ENCODE assay signal across 8 cellular contexts in genomic region chr17:68290955-68291835, GRCh38. TPM values are rescaled to one million over a fixed set of nuclear protein-coding genes. Genes with fewer than 3 reads are reported as not detected.
DNase-seq lines count a peak whose midpoint lies in the region; TF ChIP-seq lines count a peak whose summit lies in the region.

ARSG (plus strand) TSS chr17:68291495; CDS start chr17:68307494, 15,999 bp downstream.
SLC16A6 (minus strand) TSS chr17:68291127; CDS start chr17:68278320, 12,807 bp downstream.

- no peak for TF ChIP-seq POLR2A in stomach (IDR thresholded peaks at IDR 0.05)

- peak within 1 kb of the TSS; percentile 99 for H3K27ac ChIP-seq in OCI-LY3 (ENCODE audit: low read length)
- peak within 1 kb of the TSS; percentile 95 for H3K27ac ChIP-seq in neural cell (ENCODE audit: low read length)
- H3K27ac ChIP-seq in stomach = peak within 1 kb of the TSS; percentile 79 to 87 (median 80)

- peak; percentile 59 for DNase-seq in CMK (ENCODE audit: low read depth)
- peak; percentile 94 for DNase-seq in GM20000 (ENCODE audit: low spot score)
- DNase-seq in HT-29 (ENCODE audit: low spot score) = peak; percentile 68
- DNase-seq in activated T-helper 1 cell treated with anti-CD3 and anti-CD28 coated beads, Interleukin-2, amount 50 U/mL, for 16 hours (ENCODE audit: low read depth in 1 of 2, low spot score in 1 of 2) = peak; percentile 64 to 78
- peak; percentile 23 for DNase-seq in fibroblast of pulmonary artery (ENCODE audit: low read depth)
- peak; percentile 64 for DNase-seq in stomach

- H3K27me3 ChIP-seq in OCI-LY3 (ENCODE audit: low read depth, low read length) = no peaks in the 10 kb centered on the region
- H3K27me3 ChIP-seq in neural cell (ENCODE audit: insufficient read depth, low read depth, low read length) = peaks cover 4% of the 10 kb centered on the region
- H3K27me3 ChIP-seq in stomach = peaks cover 5 to 66% (median 19%) of the 10 kb centered on the region in 3 donors

- TF ChIP-seq EP300 in neural cell (conservative IDR thresholded peaks at IDR 0.05; ENCODE audit: poor library complexity, severe bottlenecking) (no peak), stomach (IDR thresholded peaks at IDR 0.05) (no peak)

- H3F3A ChIP-seq in neural cell (ENCODE audit: insufficient read depth, low read length, poor library complexity, severe bottlenecking) = no peaks in the 10 kb centered on the region

- H3K36me3 ChIP-seq in OCI-LY3 (replicated peaks; ENCODE audit: low read depth, low read length) (peaks cover under 1% of the 10 kb centered on the region), neural cell (ENCODE audit: insufficient read depth, low read length) (no peaks in the 10 kb centered on the region), stomach (no peaks in the 10 kb centered on the region)

- peak within 1 kb of the TSS; percentile 92 for H3K4me3 ChIP-seq in OCI-LY3 (ENCODE audit: low read length)
- peak within 1 kb of the TSS; percentile 57 for H3K4me3 ChIP-seq in fibroblast of pulmonary artery (replicated peaks; ENCODE audit: low read depth, low read length)
- peak within 1 kb of the TSS; percentile 82 for H3K4me3 ChIP-seq in neural cell (ENCODE audit: low read length)
- peak within 1 kb of the TSS; percentile 55 to 83 (median 60) for H3K4me3 ChIP-seq in stomach

- H3K9me2 ChIP-seq in neural cell (ENCODE audit: insufficient read depth, low read length) = no peaks in the 10 kb centered on the region

- WGBS in stomach, 5 donors = 1 to 2% (median 1%) methylated on average over 12 to 96 of the region's 96 CpGs

- H3K4me2 ChIP-seq in OCI-LY3 (ENCODE audit: low read length) (peak within 1 kb of the TSS; percentile 96), neural cell (ENCODE audit: low read length) (peak within 1 kb of the TSS; percentile 91)

- TF ChIP-seq CTCF in GM20000 (IDR thresholded peaks at IDR 0.05; ENCODE audit: extremely low read depth, missing control alignments) (no peak), OCI-LY3 (IDR thresholded peaks at IDR 0.05; ENCODE audit: low read depth, low read length) (no peak), fibroblast of pulmonary artery (IDR thresholded peaks at IDR 0.05; ENCODE audit: low read length, missing control alignments) (no peak), neural cell (IDR thresholded peaks at IDR 0.05; ENCODE audit: poor library complexity, severe bottlenecking) (no peak), stomach (IDR thresholded peaks at IDR 0.05) (no peak)

- H3K9ac ChIP-seq in OCI-LY3 (ENCODE audit: low read length) (peak within 1 kb of the TSS; percentile 92), neural cell (ENCODE audit: low read length) (peak within 1 kb of the TSS; percentile 91)

- peaks cover 70% of the 10 kb centered on the region for H3K79me2 ChIP-seq in OCI-LY3 (ENCODE audit: low read length)
- no peaks in the 10 kb centered on the region for H3K79me2 ChIP-seq in neural cell (replicated peaks; ENCODE audit: insufficient read depth, low read length)

- H3K9me3 ChIP-seq in OCI-LY3 (ENCODE audit: insufficient read depth, low read length) (no peaks in the 10 kb centered on the region), neural cell (ENCODE audit: low read length) (no peaks in the 10 kb centered on the region), stomach (no peaks in the 10 kb centered on the region)

- intact Hi-C loops in stomach (cut with DNase I; ENCODE audit: low total_unique reads) = no loop called here

- peak; percentile 12 for TF ChIP-seq RAD21 in neural cell (conservative IDR thresholded peaks at IDR 0.05)

- H3K4me1 ChIP-seq in OCI-LY3 (ENCODE audit: low read length) = peaks cover 46% of the 10 kb centered on the region
- H3K4me1 ChIP-seq in stomach = peaks cover 24 to 44% (median 30%) of the 10 kb centered on the region in 4 donors

- H2AFZ ChIP-seq in OCI-LY3 (ENCODE audit: low read depth, low read length) = peak within 1 kb of the TSS; percentile 56; the same call in 1 of the 2 replicates
- H2AFZ ChIP-seq in neural cell (ENCODE audit: low read depth, low read length) = peak within 1 kb of the TSS; percentile 73

- no peaks in the 10 kb centered on the region for H4K20me1 ChIP-seq in OCI-LY3 (ENCODE audit: insufficient read depth, low read length)
- peaks cover 3% of the 10 kb centered on the region for H4K20me1 ChIP-seq in neural cell (ENCODE audit: insufficient read depth)

TF ChIP-seq in neural cell, 6 proteins besides CTCF, POLR2A, EP300 and RAD21:
- TF ChIP-seq MXI1 (conservative IDR thresholded peaks at IDR 0.05; ENCODE audit: poor library complexity, severe bottlenecking) (peak; percentile 97), SMC3 (conservative IDR thresholded peaks at IDR 0.05; ENCODE audit: poor library complexity) (no peak), REST (IDR thresholded peaks at IDR 0.05; ENCODE audit: borderline replicate concordance) (peak; percentile 27), POLR2AphosphoS5 (IDR thresholded peaks at IDR 0.05) (peak; percentile 23)

RNA-seq across cellular contexts. Expression of gene ARSG, which starts in this region (rescaled TPM):
- 2.0 and 2.1 TPM in 2 replicates for total RNA-seq in HT-29 (2014; rRNA removed; shearing (Covaris generic))
- 11.3 and 16.9 TPM in 2 replicates for polyA plus RNA-seq in neural cell
- polyA minus RNA-seq in neural cell = 31.9 and 56.6 TPM in 2 replicates
- total RNA-seq in stomach = 10 to 100 TPM in 2 of 5 donors, 1 to 10 TPM in 2, under 1 TPM in 1; 0.45 to 74.7 (median 7.5) TPM
- polyA plus RNA-seq in stomach = 1 to 10 TPM in 2 of 3 donors, under 1 TPM in 1; 0.56 to 1.7 (median 1.1) TPM

RNA-seq across cellular contexts. Expression of gene SLC16A6, which starts in this region (rescaled TPM):
- total RNA-seq in HT-29 (2014; rRNA removed; shearing (Covaris generic)) = 1.3 TPM in 1 of 2 replicates, not detected in the other
- polyA plus RNA-seq in neural cell (15.6 and 17.6 TPM in 2 replicates), stomach (under 1 TPM in 2 of 3 donors, not detected in 1; 0.37 to 0.80 TPM)
- 42.4 and 44.6 TPM in 2 replicates for polyA minus RNA-seq in neural cell
- total RNA-seq in stomach = under 1 TPM in 1 of 5 donors, not detected in 4; 0.92 TPM

Comparison
In these comparisons a context has a peak if more than half of its experiments do, and no peak if none do; other contexts are left out.
1. Peak in every context shown above with its lines: DNase-seq, H3K4me3 ChIP-seq and H3K27ac ChIP-seq.
2. DNase-seq: peak in every context shown above with its lines; median percentile 94 in GM20000; 71 in activated T-helper 1 cell treated with anti-CD3 and anti-CD28 coated beads, Interleukin-2, amount 50 U/mL, for 16 hours; 68 in HT-29; 64 in stomach; 59 in CMK; 23 in fibroblast of pulmonary artery.